Comparison of ENCODE assay signal across 1 cellular context in the genomic region with DNA sequence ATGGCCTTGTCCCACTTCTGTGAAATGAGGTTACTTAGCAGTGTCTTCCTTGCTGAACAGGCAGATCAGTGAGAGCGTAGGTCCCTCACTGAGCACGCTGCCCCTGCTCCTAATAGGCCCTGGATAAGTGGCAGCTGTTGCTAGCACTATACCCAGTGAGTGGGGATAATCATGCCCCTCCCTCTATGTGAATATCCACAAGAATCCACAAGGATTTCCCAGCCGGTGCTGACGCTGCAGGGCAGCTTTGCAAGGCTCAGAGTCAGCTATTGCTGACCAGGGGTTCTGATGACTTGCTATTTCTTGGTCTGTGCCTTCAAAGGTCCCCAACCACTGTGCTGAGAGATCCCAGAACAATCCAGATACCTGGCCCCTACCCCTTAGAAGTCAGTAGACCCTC.
TF ChIP-seq lines count a peak whose summit lies in the region.

No MANE protein-coding gene starts in this region.

TF ChIP-seq in WTC11, 78 proteins besides CTCF, POLR2A, EP300 and RAD21 (continued from another document):
- TF ChIP-seq ZNF532 (CRISPR knock-in tag; IDR thresholded peaks at IDR 0.05; ENCODE audit: borderline replicate concordance) (no peak), OVOL2 (CRISPR knock-in tag; IDR thresholded peaks at IDR 0.05; ENCODE audit: borderline replicate concordance) (no peak), PRRX2 (CRISPR knock-in tag; IDR thresholded peaks at IDR 0.05) (no peak), AFF4 (CRISPR knock-in tag; IDR thresholded peaks at IDR 0.05; ENCODE audit: borderline replicate concordance) (no peak), ZBTB21 (CRISPR knock-in tag; IDR thresholded peaks at IDR 0.05; ENCODE audit: borderline replicate concordance) (no peak), MXD4 (CRISPR knock-in tag; IDR thresholded peaks at IDR 0.05; ENCODE audit: borderline replicate concordance) (no peak), ATF2 (CRISPR knock-in tag; IDR thresholded peaks at IDR 0.05; ENCODE audit: borderline replicate concordance, low read depth) (no peak)
- TF ChIP-seq, protein P1, sequence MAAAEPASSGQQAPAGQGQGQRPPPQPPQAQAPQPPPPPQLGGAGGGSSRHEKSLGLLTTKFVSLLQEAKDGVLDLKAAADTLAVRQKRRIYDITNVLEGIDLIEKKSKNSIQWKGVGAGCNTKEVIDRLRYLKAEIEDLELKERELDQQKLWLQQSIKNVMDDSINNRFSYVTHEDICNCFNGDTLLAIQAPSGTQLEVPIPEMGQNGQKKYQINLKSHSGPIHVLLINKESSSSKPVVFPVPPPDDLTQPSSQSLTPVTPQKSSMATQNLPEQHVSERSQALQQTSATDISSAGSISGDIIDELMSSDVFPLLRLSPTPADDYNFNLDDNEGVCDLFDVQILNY (CRISPR knock-in tag; IDR thresholded peaks at IDR 0.05) = no peak
- TF ChIP-seq, protein P2, sequence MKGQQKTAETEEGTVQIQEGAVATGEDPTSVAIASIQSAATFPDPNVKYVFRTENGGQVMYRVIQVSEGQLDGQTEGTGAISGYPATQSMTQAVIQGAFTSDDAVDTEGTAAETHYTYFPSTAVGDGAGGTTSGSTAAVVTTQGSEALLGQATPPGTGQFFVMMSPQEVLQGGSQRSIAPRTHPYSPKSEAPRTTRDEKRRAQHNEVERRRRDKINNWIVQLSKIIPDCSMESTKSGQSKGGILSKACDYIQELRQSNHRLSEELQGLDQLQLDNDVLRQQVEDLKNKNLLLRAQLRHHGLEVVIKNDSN (CRISPR knock-in tag; IDR thresholded peaks at IDR 0.05) = no peak
- TF ChIP-seq, protein P3, sequence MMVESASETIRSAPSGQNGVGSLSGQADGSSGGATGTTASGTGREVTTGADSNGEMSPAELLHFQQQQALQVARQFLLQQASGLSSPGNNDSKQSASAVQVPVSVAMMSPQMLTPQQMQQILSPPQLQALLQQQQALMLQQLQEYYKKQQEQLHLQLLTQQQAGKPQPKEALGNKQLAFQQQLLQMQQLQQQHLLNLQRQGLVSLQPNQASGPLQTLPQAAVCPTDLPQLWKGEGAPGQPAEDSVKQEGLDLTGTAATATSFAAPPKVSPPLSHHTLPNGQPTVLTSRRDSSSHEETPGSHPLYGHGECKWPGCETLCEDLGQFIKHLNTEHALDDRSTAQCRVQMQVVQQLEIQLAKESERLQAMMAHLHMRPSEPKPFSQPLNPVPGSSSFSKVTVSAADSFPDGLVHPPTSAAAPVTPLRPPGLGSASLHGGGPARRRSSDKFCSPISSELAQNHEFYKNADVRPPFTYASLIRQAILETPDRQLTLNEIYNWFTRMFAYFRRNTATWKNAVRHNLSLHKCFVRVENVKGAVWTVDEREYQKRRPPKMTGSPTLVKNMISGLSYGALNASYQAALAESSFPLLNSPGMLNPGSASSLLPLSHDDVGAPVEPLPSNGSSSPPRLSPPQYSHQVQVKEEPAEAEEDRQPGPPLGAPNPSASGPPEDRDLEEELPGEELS (CRISPR knock-in tag; IDR thresholded peaks at IDR 0.05) = no peak
TF ChIP-seq in WTC11: peak in this region for 0.
